Comparison of ENCODE assay signal across 11 cellular contexts in the genomic region with DNA sequence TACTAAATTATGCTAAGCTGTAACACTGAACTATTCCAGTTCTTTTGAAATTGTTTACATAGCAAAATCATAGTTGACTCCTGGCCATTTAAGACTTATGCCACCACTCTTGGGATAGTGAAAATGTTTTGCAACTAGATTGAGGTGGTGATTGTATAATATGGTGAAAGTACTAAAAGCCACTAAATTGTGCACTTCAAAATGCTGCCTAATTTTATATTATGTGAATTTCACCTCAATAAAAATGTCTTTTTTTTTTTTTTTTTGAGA.
"Had no signal": no experiment of that assay in that cellular context is flagged by ENCODE, and none has a peak within 500 bp of the region (broad histone marks: within the 10 kb centered on the region; RNA-seq: fewer than 3 reads in every experiment).

No MANE protein-coding gene starts in this region.

- H3K4me1 ChIP-seq: breast epithelium had no signal

- H3K36me3 ChIP-seq: breast epithelium, MG63 had no signal

- DNase-seq: activated CD4-positive, alpha-beta memory T cell treated with anti-CD3 and anti-CD28 coated beads for 36 hours; activated CD4-positive, alpha-beta T cell treated with anti-CD3 and anti-CD28 coated beads, Interleukin-2, amount 10 ng/mL, durations not matched to agents 7 days and 5 days; activated CD4-positive, CD25-positive, alpha-beta regulatory T cell; activated naive CD4-positive, alpha-beta T cell treated with anti-CD3 and anti-CD28 coated beads, Interleukin-2, amount 50 U/mL, for 16 hours; activated naive CD8-positive, alpha-beta T cell treated with anti-CD3 and anti-CD28 coated beads, Interleukin-2, amount 10 ng/mL, durations not matched to agents 7 days and 5 days; activated T-cell treated with anti-CD3 and anti-CD28 coated beads, Interleukin-2, amount 50 U/mL, for 4 hours; NK-92 treated with Interleukin-12 subunit alpha and Interleukin-12 subunit beta, amount 100 ng/mL, for 24 hours; T-helper 17 cell had no signal

- H3K27me3 ChIP-seq: breast epithelium, MG63 had no signal

- H3K4me3 ChIP-seq: breast epithelium, MG63 had no signal

- H3K4me2 ChIP-seq: KMS-11 had no signal

- H3K9me3 ChIP-seq: breast epithelium had no signal

- H3K27ac ChIP-seq: breast epithelium, KMS-11 had no signal
